In the genomic region with DNA sequence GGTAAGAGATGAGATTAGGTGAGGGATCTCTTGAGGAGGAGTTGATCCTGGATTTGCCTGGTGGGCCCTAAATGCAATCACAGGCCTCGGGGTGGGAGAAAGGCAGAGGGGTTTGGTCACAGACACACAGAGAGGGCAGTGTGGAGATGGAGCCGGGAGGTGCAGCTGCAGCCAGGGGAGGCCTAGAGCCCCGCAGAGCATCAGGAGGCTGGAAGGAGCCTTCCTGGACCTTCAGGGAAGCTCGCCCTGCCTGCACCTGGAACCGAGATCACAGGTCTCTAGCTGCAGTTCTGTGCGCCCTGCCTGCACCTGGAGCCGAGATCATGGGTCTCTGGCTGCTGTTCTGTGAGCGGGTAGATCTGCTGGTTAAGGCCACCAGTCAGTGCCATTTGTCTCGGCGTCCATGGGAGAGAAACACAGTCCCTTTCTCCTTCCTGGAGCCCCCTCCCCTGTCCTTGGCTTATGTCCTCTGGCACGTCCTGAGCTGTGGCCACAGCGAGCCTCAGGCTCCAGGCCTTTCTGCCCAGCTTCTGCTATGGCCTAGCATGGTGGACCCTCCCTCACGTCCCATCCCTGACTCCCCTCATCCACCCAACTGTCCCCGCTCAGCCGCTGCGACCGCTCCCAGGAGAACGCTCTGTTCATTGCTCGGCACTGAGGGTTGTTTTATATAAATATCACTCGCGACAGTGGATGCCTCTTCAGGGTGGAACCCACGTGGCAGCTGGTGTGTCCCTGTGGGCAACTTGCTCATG, we compare ENCODE assay signal across 1 cellular context.
TF ChIP-seq lines count a peak whose summit lies in the region.

No MANE protein-coding gene starts in this region.

TF ChIP-seq in HepG2, 621 proteins besides CTCF, POLR2A, EP300 and RAD21 (continued from another document):
- TF ChIP-seq ZNF644 (CRISPR knock-in tag; IDR thresholded peaks at IDR 0.05; ENCODE audit: low read depth): no peak
- no peak for TF ChIP-seq ZNF572 (CRISPR knock-in tag; IDR thresholded peaks at IDR 0.05)
